ENCODE assay signal across 25 cellular contexts in the genomic region with DNA sequence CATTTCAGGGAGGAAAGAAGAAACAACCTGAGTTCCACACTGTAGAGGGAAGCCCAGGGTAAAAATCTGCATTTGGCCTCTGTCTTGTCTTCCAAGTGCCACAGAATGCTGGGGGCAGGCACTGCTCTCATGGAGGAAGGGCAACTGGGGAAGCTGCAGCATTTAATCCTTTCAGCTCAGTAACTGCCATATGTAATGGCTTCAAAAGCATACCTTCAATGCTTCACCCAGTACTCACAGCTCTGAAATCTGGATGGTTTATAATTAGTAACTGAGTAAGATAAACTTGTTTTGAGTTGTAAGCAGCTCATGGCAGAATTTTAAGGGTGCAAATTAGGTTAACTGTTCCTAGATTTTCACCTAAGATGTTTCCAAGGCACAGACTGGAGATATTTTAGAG. TPM values are rescaled to one million over a fixed set of nuclear protein-coding genes. Genes with fewer than 3 reads are reported as not detected.
DNase-seq lines count a peak whose midpoint lies in the region; ATAC-seq and TF ChIP-seq lines count a peak whose summit lies in the region.
"Had no signal": no experiment of that assay in that cellular context is flagged by ENCODE, and none has a peak within 500 bp of the region (broad histone marks: within the 10 kb centered on the region; RNA-seq: fewer than 3 reads in every experiment).

No MANE protein-coding gene starts in this region.

- H2AFZ ChIP-seq in IMR-90 (replicated peaks; ENCODE audit: low read length, poor library complexity) = no peak overlapping the region
- H2AFZ ChIP-seq: GM23338 had no signal

- H4K20me1 ChIP-seq in IMR-90 (ENCODE audit: insufficient read depth, low read length) = peaks cover 21% of the 10 kb centered on the region

- H3K4me1 Mint-ChIP-seq in chondrocyte (ENCODE audit: low read depth) = peaks cover 11% of the 10 kb centered on the region

- H3K4me1 ChIP-seq in IMR-90 (ENCODE audit: control insufficient read depth, insufficient read depth, low read length) (peaks cover 8% of the 10 kb centered on the region), mesodermal cell (ENCODE audit: control insufficient read depth, insufficient read depth, low read length, poor library complexity, severe bottlenecking) (peaks cover 28% of the 10 kb centered on the region), subcutaneous abdominal adipose tissue (ENCODE audit: control insufficient read depth in 5 of 5, insufficient read depth in 5 of 5, low read length in 5 of 5) (peaks cover 4 to 49% (median 44%) of the 10 kb centered on the region in 5 donors)
- H3K4me1 ChIP-seq: SJSA1 had no signal

- H3K9me3 Mint-ChIP-seq in chondrocyte (ENCODE audit: low read depth) = peaks cover 13% of the 10 kb centered on the region
- H3K9me3 Mint-ChIP-seq: GM23338 had no signal

- POLR2A ChIA-PET in IMR-90 (lab: Charles Lee; ENCODE audit: unreplicated experiment) = no interaction called here

- peak; percentile 84 for ATAC-seq in IMR-90 (ENCODE audit: low read depth)
- ATAC-seq: CD8-positive, alpha-beta T cell; GM23338; HepG2; Panc1 had no signal

- H3K9ac ChIP-seq in IMR-90 (ENCODE audit: low read depth, low read length) (no peak overlapping the region), subcutaneous abdominal adipose tissue (ENCODE audit: low read length in 5 of 5) (no peak overlapping the region)

- peaks cover 40% of the 10 kb centered on the region for H3K36me3 Mint-ChIP-seq in chondrocyte (ENCODE audit: low read depth)
- H3K36me3 Mint-ChIP-seq: CD8-positive, alpha-beta T cell had no signal

- H3K36me3 ChIP-seq in IMR-90 (ENCODE audit: control insufficient read depth, insufficient read depth, low read length) = peaks cover 48% of the 10 kb centered on the region
- peaks cover 76% of the 10 kb centered on the region for H3K36me3 ChIP-seq in mesodermal cell (ENCODE audit: control insufficient read depth, insufficient read depth, low read length)
- H3K36me3 ChIP-seq in subcutaneous abdominal adipose tissue (ENCODE audit: control insufficient read depth in 5 of 5, insufficient read depth in 5 of 5, low read length in 5 of 5) = peaks cover 35 to 52% (median 45%) of the 10 kb centered on the region in 5 donors

- no peak overlapping the region for H2BK20ac ChIP-seq in IMR-90 (ENCODE audit: low read depth, low read length)

- H2AK5ac ChIP-seq in IMR-90 (ENCODE audit: low read depth, low read length) = no peak overlapping the region

- DNase-seq in IMR-90 (peak; percentile 37), chondrocyte (ENCODE audit: low spot score) (no peak), SIG-M5 treated with dmso at 0.1 percent for 504 hours (lab: John Stamatoyannopoulos, UW; ENCODE audit: unreplicated experiment) (no peak), NCI-H526 (lab: John Stamatoyannopoulos, UW) (no peak), mesenteric fat pad (ENCODE audit: low spot score) (no peak)
- DNase-seq: C1 segment of cervical spinal cord; CD8-positive, alpha-beta T cell; DND-41; HCEC 1CT; KG1; NCI-H1105; NCI-H146; NCI-H2029; NCI-H2227 treated with DMSO at 0.1 percent for 48 hours; NCI-H510A; NCI-H748 treated with DMSO at 0.1 percent for 48 hours; NK-92 treated with Interleukin-12 subunit alpha and Interleukin-12 subunit beta, amount 100 ng/mL, for 24 hours had no signal

- H2AK9ac ChIP-seq in IMR-90 (replicated peaks; ENCODE audit: low read depth, low read length, poor library complexity) = no peak overlapping the region

- no peak overlapping the region for H2BK15ac ChIP-seq in IMR-90 (ENCODE audit: low read depth, low read length)

- BruUV-seq in IMR-90 (replicated peaks; lab: Mats Ljungman, UMichigan) = no TSS peak

- H2BK5ac ChIP-seq in IMR-90 (ENCODE audit: low read depth, low read length, poor library complexity, severe bottlenecking) = peak overlapping the region; percentile 1

- H3K27me3 Mint-ChIP-seq in chondrocyte (ENCODE audit: low read depth) = no peaks in the 10 kb centered on the region

- H3K23ac ChIP-seq in IMR-90 (ENCODE audit: low read depth, low read length) = no peak overlapping the region

- no peak for TF ChIP-seq POLR2A in IMR-90 (IDR thresholded peaks at IDR 0.05; ENCODE audit: low read depth, low read length)

- H3K4me3 ChIP-seq in IMR-90 (ENCODE audit: insufficient read depth, low read depth, low read length) (no peak overlapping the region), mesodermal cell (ENCODE audit: extremely low read depth, insufficient read depth, low read length, poor library complexity, severe bottlenecking) (no peak overlapping the region), subcutaneous abdominal adipose tissue (ENCODE audit: low read depth in 1 of 5, low read length in 5 of 5) (no peak overlapping the region)
- H3K4me3 ChIP-seq: GM23338, SJSA1 had no signal

- intact Hi-C loops in IMR-90 (cut with micrococcal nuclease) = no loop called here

- CTCF ChIA-PET in IMR-90 (lab: Yijun Ruan, JAX) = no interaction called here

- no peak overlapping the region for H3K14ac ChIP-seq in IMR-90 (replicated peaks; ENCODE audit: low read depth, low read length)

- peak overlapping the region; percentile 22; the same call in 1 of the 2 replicates for H3K18ac ChIP-seq in IMR-90 (ENCODE audit: low read depth, low read length)

- no peak overlapping the region for H3K4ac ChIP-seq in IMR-90 (ENCODE audit: low read depth, low read length)

- in situ Hi-C loops in IMR-90 (cut with MboI; ENCODE audit: low sequenced_read_pairs) = no loop called here

- H3K4me2 ChIP-seq in IMR-90 (ENCODE audit: low read depth, low read length) = peak overlapping the region; percentile 59; the same call in 1 of the 2 replicates
- H3K4me2 ChIP-seq: GM23338 had no signal

- H3K27ac Mint-ChIP-seq in chondrocyte (ENCODE audit: unreplicated experiment) = peak overlapping the region; percentile 24
- H3K27ac Mint-ChIP-seq: CD8-positive, alpha-beta T cell; GM23338 had no signal

- no peak overlapping the region for H3K56ac ChIP-seq in IMR-90 (ENCODE audit: extremely low read depth, insufficient read depth, low read length)

- no peak overlapping the region for H2BK120ac ChIP-seq in IMR-90 (ENCODE audit: low read depth, low read length)

- H4K91ac ChIP-seq in IMR-90 (ENCODE audit: insufficient read depth, low read depth, low read length) = no peak overlapping the region

- H3K4me3 Mint-ChIP-seq in chondrocyte (ENCODE audit: unreplicated experiment) = no peak overlapping the region
- H3K4me3 Mint-ChIP-seq: CD8-positive, alpha-beta T cell; GM23338 had no signal

- H3K9me1 ChIP-seq in IMR-90 (ENCODE audit: insufficient read depth, low read length) = peaks cover 13% of the 10 kb centered on the region

- no peak overlapping the region for H4K5ac ChIP-seq in IMR-90 (ENCODE audit: low read depth, low read length)

- TF ChIP-seq RAD21 in IMR-90 (IDR thresholded peaks at IDR 0.05; ENCODE audit: low read length) = no peak

- no peak overlapping the region for H4K8ac ChIP-seq in IMR-90 (ENCODE audit: low read depth in 2 of 2, low read length in 2 of 2)

- dilution Hi-C loops in IMR-90 (cut with HindIII; ENCODE audit: low sequenced_read_pairs, unreplicated experiment) = no loop called here

- H3K27me3 ChIP-seq in IMR-90 (ENCODE audit: control insufficient read depth, insufficient read depth, low read length) (no peaks in the 10 kb centered on the region), subcutaneous abdominal adipose tissue (ENCODE audit: control insufficient read depth in 5 of 5, insufficient read depth in 4 of 5, low read length in 5 of 5) (no peaks in the 10 kb centered on the region)
- H3K27me3 ChIP-seq: SJSA1 had no signal

- no peaks in the 10 kb centered on the region for H3K9me3 ChIP-seq in IMR-90 (ENCODE audit: control insufficient read depth, insufficient read depth, low read length)
- no peaks in the 10 kb centered on the region for H3K9me3 ChIP-seq in mesodermal cell (ENCODE audit: control insufficient read depth, low read length)
- peaks cover 0 to 3% (median 0%) of the 10 kb centered on the region in 5 donors for H3K9me3 ChIP-seq in subcutaneous abdominal adipose tissue (ENCODE audit: control insufficient read depth in 5 of 5, low read length in 5 of 5)
- H3K9me3 ChIP-seq: SJSA1 had no signal

- H3K79me1 ChIP-seq in IMR-90 (ENCODE audit: low read depth in 1 of 2, low read length in 2 of 2) = peaks cover 8 to 60% of the 10 kb centered on the region in 2 experiments; a peak in 3 of 4 replicates

- no peak overlapping the region for H3K27ac ChIP-seq in IMR-90 (ENCODE audit: insufficient read depth, low read length)
- peak overlapping the region; percentile 20 for H3K27ac ChIP-seq in mesodermal cell (ENCODE audit: low read depth, low read length, severe bottlenecking)
- peak overlapping the region; percentile 40 for H3K27ac ChIP-seq in subcutaneous abdominal adipose tissue (ENCODE audit: low read depth, low read length)
- H3K27ac ChIP-seq: HL-60, SJSA1 had no signal

- TF ChIP-seq CTCF in IMR-90 (conservative IDR thresholded peaks at IDR 0.05; ENCODE audit: low read depth, low read length) (no peak), chondrocyte (IDR thresholded peaks at IDR 0.05) (no peak)

TF ChIP-seq in IMR-90, 13 proteins besides CTCF, POLR2A, EP300 and RAD21 (continues in another document):
- TF ChIP-seq CHD1 (IDR thresholded peaks at IDR 0.05; ENCODE audit: low read depth, low read length) (no peak), MXI1 (IDR thresholded peaks at IDR 0.05; ENCODE audit: borderline replicate concordance, low read depth, low read length) (no peak), MAZ (IDR thresholded peaks at IDR 0.05; ENCODE audit: borderline replicate concordance, low read depth, low read length) (no peak), NFE2L2 (IDR thresholded peaks at IDR 0.05; ENCODE audit: low read depth, low read length) (no peak), RFX5 (IDR thresholded peaks at IDR 0.05; ENCODE audit: low read depth, low read length) (no peak), FOS (IDR thresholded peaks at IDR 0.05; ENCODE audit: low read depth, low read length) (no peak), CEBPB (IDR thresholded peaks at IDR 0.05; ENCODE audit: low read depth, low read length) (no peak), BHLHE40 (IDR thresholded peaks at IDR 0.05; ENCODE audit: low read depth, low read length) (no peak), RCOR1 (IDR thresholded peaks at IDR 0.05; ENCODE audit: insufficient replicate concordance, low read length) (no peak)
- TF ChIP-seq, protein P1, sequence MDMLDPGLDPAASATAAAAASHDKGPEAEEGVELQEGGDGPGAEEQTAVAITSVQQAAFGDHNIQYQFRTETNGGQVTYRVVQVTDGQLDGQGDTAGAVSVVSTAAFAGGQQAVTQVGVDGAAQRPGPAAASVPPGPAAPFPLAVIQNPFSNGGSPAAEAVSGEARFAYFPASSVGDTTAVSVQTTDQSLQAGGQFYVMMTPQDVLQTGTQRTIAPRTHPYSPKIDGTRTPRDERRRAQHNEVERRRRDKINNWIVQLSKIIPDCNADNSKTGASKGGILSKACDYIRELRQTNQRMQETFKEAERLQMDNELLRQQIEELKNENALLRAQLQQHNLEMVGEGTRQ (IDR thresholded peaks at IDR 0.05; ENCODE audit: low read depth, low read length) = no peak

RNA-seq across cellular contexts. Expression of a gene that starts 24.5 kb away (rescaled TPM):
- total RNA-seq in IMR-90 (2012; rRNA removed) (33.5 and 39.2 TPM in 2 replicates), chondrocyte (98.3 to 152 TPM (median 147 TPM) in 3 replicates), mesenteric fat pad (250 TPM)
- polyA plus RNA-seq in IMR-90 (2012; rRNA removed) = 72.8 and 79.3 TPM in 2 replicates
- polyA plus RNA-seq in IMR-90 (2012; cell fraction: cytosol; rRNA removed) = 40.7 and 76.8 TPM in 2 replicates
- polyA plus RNA-seq in IMR-90 (2012; cell fraction: nucleus; rRNA removed; ENCODE audit: low replicate concordance) = 20.7 and 30.4 TPM in 2 replicates
- 220 TPM for polyA plus RNA-seq in mesodermal cell (2013, experiment 1 of 2)
- polyA plus RNA-seq in mesodermal cell (2013, experiment 2 of 2) = 196 TPM
- total RNA-seq: HT-29 had no signal
